In the genomic region with DNA sequence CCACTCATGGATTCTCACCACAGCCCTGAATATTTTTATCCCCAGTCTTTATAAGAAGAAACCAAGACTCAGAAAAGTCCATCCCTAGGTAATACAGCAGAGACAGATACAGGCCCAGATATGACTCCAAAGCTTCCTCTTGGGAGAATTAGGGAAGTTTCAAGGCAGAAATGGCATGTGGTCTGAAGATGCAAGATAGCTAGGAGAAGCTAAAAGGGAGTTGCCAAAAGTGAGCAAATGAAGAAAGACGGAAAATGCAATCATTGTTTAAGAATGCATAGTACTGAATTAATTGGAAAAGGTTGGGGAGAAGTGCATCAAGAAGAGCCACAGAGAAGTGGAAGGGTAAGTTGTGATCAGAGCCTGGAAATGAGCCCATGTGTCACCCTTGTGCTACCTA, we compare ENCODE assay signal across 24 cellular contexts.
DNase-seq lines count a peak whose midpoint lies in the region; ATAC-seq and TF ChIP-seq lines count a peak whose summit lies in the region.
"Had no signal": no experiment of that assay in that cellular context is flagged by ENCODE, and none has a peak within 500 bp of the region (broad histone marks: within the 10 kb centered on the region; RNA-seq: fewer than 3 reads in every experiment).

No MANE protein-coding gene starts in this region.

- no peak overlapping the region for H3K23ac ChIP-seq in mesenchymal stem cell (ENCODE audit: low read length in 2 of 2)

- intact Hi-C loops in left ventricle myocardium superior (cut with micrococcal nuclease): no loop called here

- no peaks in the 10 kb centered on the region for H3K36me3 Mint-ChIP-seq in HFFc6 (ENCODE audit: low read depth)
- H3K36me3 Mint-ChIP-seq: CD8-positive, alpha-beta T cell had no signal

- peaks cover 68% of the 10 kb centered on the region for H3K4me1 Mint-ChIP-seq in HFFc6 (ENCODE audit: low read depth)

- H3K4me1 ChIP-seq in mesenchymal stem cell (ENCODE audit: control insufficient read depth, insufficient read depth, low read depth, low read length): peaks cover 3% of the 10 kb centered on the region
- H3K4me1 ChIP-seq: Peyer's patch had no signal

- H3K4me3 ChIP-seq in mesenchymal stem cell (ENCODE audit: insufficient read depth in 1 of 2, low read depth in 1 of 2, low read length in 2 of 2): no peak overlapping the region
- H3K4me3 ChIP-seq: K562, Peyer's patch, SJSA1 had no signal

- H4K8ac ChIP-seq in mesenchymal stem cell (ENCODE audit: low read length): no peak overlapping the region

- H3K18ac ChIP-seq in mesenchymal stem cell (ENCODE audit: low read depth in 1 of 2, low read length in 2 of 2): no peak overlapping the region

- H2BK15ac ChIP-seq in mesenchymal stem cell (ENCODE audit: low read depth, poor library complexity, severe bottlenecking): no peak overlapping the region

- no peak overlapping the region for H3K4me2 ChIP-seq in mesenchymal stem cell (ENCODE audit: low read length, poor library complexity, severe bottlenecking)

- peak overlapping the region; percentile 2 for H3K4me3 Mint-ChIP-seq in HFFc6
- H3K4me3 Mint-ChIP-seq: CD8-positive, alpha-beta T cell had no signal

- H3K27me3 ChIP-seq in mesenchymal stem cell (ENCODE audit: control insufficient read depth in 1 of 2, insufficient read depth in 1 of 2, low read length in 2 of 2): no peaks in the 10 kb centered on the region
- H3K27me3 ChIP-seq: Peyer's patch, SJSA1 had no signal

- H3K9me3 ChIP-seq in mesenchymal stem cell (ENCODE audit: control insufficient read depth, low read length): no peaks in the 10 kb centered on the region
- H3K9me3 ChIP-seq: Peyer's patch, SJSA1 had no signal

- no peak overlapping the region for H2AFZ ChIP-seq in mesenchymal stem cell (ENCODE audit: low read depth, low read length)

- peak overlapping the region; percentile 92 for H2AK5ac ChIP-seq in mesenchymal stem cell (ENCODE audit: low read length, severe bottlenecking)

- peak overlapping the region; percentile 8 for H3K27ac ChIP-seq in mesenchymal stem cell (ENCODE audit: low read length, poor library complexity, severe bottlenecking)
- H3K27ac ChIP-seq: HL-60, Peyer's patch, SJSA1 had no signal

- no peak for ATAC-seq in left ventricle myocardium superior
- ATAC-seq: CD8-positive, alpha-beta T cell; K562 had no signal

- H3K9ac ChIP-seq in mesenchymal stem cell (ENCODE audit: low read length): peak overlapping the region; percentile 56

- H3K14ac ChIP-seq in mesenchymal stem cell (ENCODE audit: low read length in 2 of 2): no peak overlapping the region

- H2BK5ac ChIP-seq in mesenchymal stem cell (ENCODE audit: low read depth, low read length, poor library complexity, severe bottlenecking): no peak overlapping the region

- 97% methylated on average over 1 of the region's 1 CpG for WGBS in mesenchymal stem cell

- H4K91ac ChIP-seq in mesenchymal stem cell (ENCODE audit: low read length): no peak overlapping the region

- TF ChIP-seq CTCF in HFFc6 (IDR thresholded peaks at IDR 0.05): no peak

- no peaks in the 10 kb centered on the region for H3K36me3 ChIP-seq in mesenchymal stem cell (ENCODE audit: control insufficient read depth in 1 of 2, insufficient read depth in 2 of 2, low read depth in 1 of 2, low read length in 2 of 2)
- H3K36me3 ChIP-seq: Peyer's patch, SJSA1 had no signal

- H3K27ac Mint-ChIP-seq in HFFc6: peak overlapping the region; percentile 79
- H3K27ac Mint-ChIP-seq: CD8-positive, alpha-beta T cell had no signal

- no peak overlapping the region for H3K4ac ChIP-seq in mesenchymal stem cell (ENCODE audit: low read depth in 1 of 2, low read length in 2 of 2)

- DNase-seq in EH (ENCODE audit: low read depth): peak; percentile 69
- peak; percentile 53 for DNase-seq in HFFc6
- DNase-seq in amniotic epithelial cell (ENCODE audit: low read depth): peak; percentile 22
- DNase-seq in mesenchymal stem cell: no peak
- no peak for DNase-seq in activated CD4-positive, alpha-beta T cell treated with anti-CD3 and anti-CD28 coated beads, Interleukin-2, amount 50 U/mL, for 4 hours
- DNase-seq in NCI-H2107 treated with DMSO at 0.1 percent for 48 hours (lab: John Stamatoyannopoulos, UW; ENCODE audit: unreplicated experiment): no peak
- no peak for DNase-seq in left ventricle myocardium superior
- DNase-seq in NOMO-1 (lab: John Stamatoyannopoulos, UW; ENCODE audit: unreplicated experiment in 2 of 2): no peak
- DNase-seq: AML-193; C1 segment of cervical spinal cord; CD8-positive, alpha-beta T cell; DMS153; GF-D8; H7; NCI-H1092; NCI-H1436; NCI-H1930; NCI-H2227 treated with DMSO at 0.1 percent for 48 hours; NCI-H510A treated with DMSO at 0.1 percent for 48 hours; NCI-H748 treated with DMSO at 0.1 percent for 48 hours; Peyer's patch had no signal

- no peaks in the 10 kb centered on the region for H3K9me3 Mint-ChIP-seq in HFFc6
- H3K9me3 Mint-ChIP-seq: CD8-positive, alpha-beta T cell had no signal

- H3K27me3 Mint-ChIP-seq in HFFc6 (ENCODE audit: insufficient read depth): no peaks in the 10 kb centered on the region; the same call in 1 of the 2 replicates

- no peak overlapping the region for H2BK12ac ChIP-seq in mesenchymal stem cell (ENCODE audit: low read length in 2 of 2)

- H2BK120ac ChIP-seq in mesenchymal stem cell (ENCODE audit: low read depth, low read length): no peak overlapping the region

- no peaks in the 10 kb centered on the region for H3K79me1 ChIP-seq in mesenchymal stem cell (replicated peaks; ENCODE audit: low read length, poor library complexity, severe bottlenecking)

Comparison
In these comparisons a context has a peak if more than half of its experiments do, and no peak if none do; other contexts are left out.
1. DNase-seq: peak in EH (single experiment), HFFc6 (single experiment) and amniotic epithelial cell (single experiment); none in mesenchymal stem cell (single experiment), activated CD4-positive, alpha-beta T cell treated with anti-CD3 and anti-CD28 coated beads, Interleukin-2, amount 50 U/mL, for 4 hours (0 of 2), NCI-H2107 treated with DMSO at 0.1 percent for 48 hours (single experiment), left ventricle myocardium superior (single experiment) and NOMO-1 (0 of 2).